Comparison of ENCODE assay signal across 8 cellular contexts in the genomic region with DNA sequence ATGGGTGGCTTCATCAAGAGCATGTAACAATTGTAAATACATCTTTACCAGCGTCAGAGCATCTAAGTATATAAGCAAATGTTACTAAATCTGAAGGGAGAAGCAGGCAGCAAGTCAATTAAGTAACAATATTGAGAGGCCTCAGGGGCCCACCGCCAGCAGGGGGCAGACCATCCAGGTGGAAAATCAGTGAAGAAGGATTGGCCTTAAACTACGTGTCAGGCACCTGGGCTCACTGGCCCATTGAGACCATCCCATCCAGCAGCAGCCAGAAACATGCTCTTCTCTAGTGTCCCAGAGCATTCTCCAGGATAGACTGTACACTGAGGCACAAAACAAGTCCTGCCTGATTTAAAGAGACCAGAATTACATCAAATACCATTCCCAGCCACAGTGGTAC.
DNase-seq lines count a peak whose midpoint lies in the region; ATAC-seq and TF ChIP-seq lines count a peak whose summit lies in the region.

No MANE protein-coding gene starts in this region.

- intact Hi-C loops in spleen (cut with DNase I; ENCODE audit: low total_unique reads): loop anchor here (5.0 kb wide), 1 partner anchor 693 kb away; no protein-coding TSS in a partner anchor

- no peak for TF ChIP-seq POLR2A in spleen (IDR thresholded peaks at IDR 0.05)

- no peaks in the 10 kb centered on the region for H3K4me1 ChIP-seq in foreskin keratinocyte
- peaks cover 0 to 17% (median 0%) of the 10 kb centered on the region in 6 donors for H3K4me1 ChIP-seq in spleen

- DNase-seq in DMS53 (lab: John Stamatoyannopoulos, UW) (peak; percentile 19), DMS53 treated with DMSO at 0.1 percent for 48 hours (lab: John Stamatoyannopoulos, UW; ENCODE audit: unreplicated experiment) (no peak), T follicular helper cell (ENCODE audit: low read depth) (peak; percentile 27), foreskin keratinocyte (no peak), spleen (no peak), C1 segment of cervical spinal cord (lab: John Stamatoyannopoulos, UW) (no peak)
- no peak for DNase-seq in activated effector memory CD4-positive, alpha-beta T cell treated with Interleukin-2 at 50 U/mL for 16 hours

- TF ChIP-seq CTCF in foreskin keratinocyte (conservative IDR thresholded peaks at IDR 0.05) (peak; percentile 32), spleen (IDR thresholded peaks at IDR 0.05 in 8 of 11, conservative IDR thresholded peaks at IDR 0.05 in 3 of 11) (peak in 9 of 11 experiments; percentile 32 to 64 (median 54))

- H3K27ac ChIP-seq in foreskin keratinocyte (no peak overlapping the region), spleen (no peak overlapping the region)

- ATAC-seq in HG02759 (IDR thresholded peaks at IDR 0.05; ENCODE audit: unreplicated experiment): peak; percentile 59
- no peak for ATAC-seq in foreskin keratinocyte

- H3K9me3 ChIP-seq in spleen: no peaks in the 10 kb centered on the region

- no peak overlapping the region for H3K4me3 ChIP-seq in spleen

- 33 to 43% (median 37%) methylated on average over 3 of the region's 3 CpGs for WGBS in spleen, 5 donors

- no peaks in the 10 kb centered on the region for H3K27me3 ChIP-seq in foreskin keratinocyte
- peaks cover 0 to 5% (median 0%) of the 10 kb centered on the region in 7 donors for H3K27me3 ChIP-seq in spleen (replicated peaks in 1 of 7)

- H3K36me3 ChIP-seq in spleen: no peaks in the 10 kb centered on the region

Comparison
In these comparisons a context has a peak if more than half of its experiments do, and no peak if none do; other contexts are left out.
1. DNase-seq: peak in DMS53 (single experiment) and T follicular helper cell (single experiment); none in DMS53 treated with DMSO at 0.1 percent for 48 hours (single experiment), foreskin keratinocyte (0 of 2), spleen (single experiment), C1 segment of cervical spinal cord (0 of 14) and activated effector memory CD4-positive, alpha-beta T cell treated with Interleukin-2 at 50 U/mL for 16 hours (single experiment).